In genomic region chr2:23486676-23487075, GRCh38 we compare ENCODE assay signal across 1 cellular context.
TF ChIP-seq lines count a peak whose summit lies in the region.

No MANE protein-coding gene starts in this region.

TF ChIP-seq in IMR-90, 13 proteins besides CTCF, POLR2A, EP300 and RAD21 (continued from another document):
- TF ChIP-seq, protein P1, sequence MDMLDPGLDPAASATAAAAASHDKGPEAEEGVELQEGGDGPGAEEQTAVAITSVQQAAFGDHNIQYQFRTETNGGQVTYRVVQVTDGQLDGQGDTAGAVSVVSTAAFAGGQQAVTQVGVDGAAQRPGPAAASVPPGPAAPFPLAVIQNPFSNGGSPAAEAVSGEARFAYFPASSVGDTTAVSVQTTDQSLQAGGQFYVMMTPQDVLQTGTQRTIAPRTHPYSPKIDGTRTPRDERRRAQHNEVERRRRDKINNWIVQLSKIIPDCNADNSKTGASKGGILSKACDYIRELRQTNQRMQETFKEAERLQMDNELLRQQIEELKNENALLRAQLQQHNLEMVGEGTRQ (IDR thresholded peaks at IDR 0.05; ENCODE audit: low read depth, low read length), result no peak
- TF ChIP-seq CEBPB (IDR thresholded peaks at IDR 0.05; ENCODE audit: low read depth, low read length), result no peak
